Comparison of ENCODE assay signal across 2 cellular contexts in genomic region chr1:11725616-11726015, GRCh38.
TF ChIP-seq lines count a peak whose summit lies in the region.

No MANE protein-coding gene starts in this region.

TF ChIP-seq in WTC11, 78 proteins besides CTCF, POLR2A, EP300 and RAD21:
- TF ChIP-seq RORB (CRISPR knock-in tag; IDR thresholded peaks at IDR 0.05) = no peak
- no peak for TF ChIP-seq CDX4 (CRISPR knock-in tag; IDR thresholded peaks at IDR 0.05; ENCODE audit: borderline replicate concordance)
- TF ChIP-seq NR1H2 (CRISPR knock-in tag; IDR thresholded peaks at IDR 0.05) = no peak
- TF ChIP-seq ZMAT4 (CRISPR knock-in tag; IDR thresholded peaks at IDR 0.05) = no peak
- no peak for TF ChIP-seq TCF7 (CRISPR knock-in tag; IDR thresholded peaks at IDR 0.05; ENCODE audit: low read depth)
- no peak for TF ChIP-seq GTF2I (CRISPR knock-in tag; conservative IDR thresholded peaks at IDR 0.05)
- TF ChIP-seq NR2C2 (CRISPR knock-in tag; IDR thresholded peaks at IDR 0.05) = no peak
- TF ChIP-seq ZNF512 (CRISPR knock-in tag; IDR thresholded peaks at IDR 0.05; ENCODE audit: borderline replicate concordance) = no peak
- TF ChIP-seq TEAD1 (CRISPR knock-in tag; IDR thresholded peaks at IDR 0.05) = no peak
- TF ChIP-seq SOX15 (CRISPR knock-in tag; IDR thresholded peaks at IDR 0.05) = no peak
- TF ChIP-seq CREB1 (CRISPR knock-in tag; IDR thresholded peaks at IDR 0.05) = no peak

TF ChIP-seq in HepG2, 621 proteins besides CTCF, POLR2A, EP300 and RAD21:
- TF ChIP-seq ZNF792 (CRISPR knock-in tag; IDR thresholded peaks at IDR 0.05) (no peak), ZNF737 (CRISPR knock-in tag; IDR thresholded peaks at IDR 0.05; ENCODE audit: borderline replicate concordance) (no peak), PRDM15 (CRISPR knock-in tag; IDR thresholded peaks at IDR 0.05) (no peak), ZFAT (CRISPR knock-in tag; conservative IDR thresholded peaks at IDR 0.05) (no peak), NR2F6 (IDR thresholded peaks at IDR 0.05) (no peak), NR2F6 (CRISPR knock-in tag; IDR thresholded peaks at IDR 0.05) (no peak), SKI (IDR thresholded peaks at IDR 0.05; ENCODE audit: partially characterized antibody) (no peak), ZNF143 (CRISPR knock-in tag; IDR thresholded peaks at IDR 0.05) (no peak), HOXA7 (CRISPR knock-in tag; IDR thresholded peaks at IDR 0.05) (no peak), CENPBD1 (CRISPR knock-in tag; IDR thresholded peaks at IDR 0.05; ENCODE audit: borderline replicate concordance, low read depth) (no peak), ZNF558 (CRISPR knock-in tag; IDR thresholded peaks at IDR 0.05; ENCODE audit: borderline replicate concordance) (no peak), MIER3 (CRISPR knock-in tag; IDR thresholded peaks at IDR 0.05; ENCODE audit: borderline replicate concordance) (no peak), DR1 (CRISPR knock-in tag; IDR thresholded peaks at IDR 0.05) (no peak), HOXA3 (CRISPR knock-in tag; IDR thresholded peaks at IDR 0.05) (no peak), ADNP (CRISPR knock-in tag; IDR thresholded peaks at IDR 0.05) (no peak), RARG (CRISPR knock-in tag; IDR thresholded peaks at IDR 0.05; ENCODE audit: low read depth) (no peak), HHEX (CRISPR knock-in tag; IDR thresholded peaks at IDR 0.05) (no peak), TMF1 (CRISPR knock-in tag; IDR thresholded peaks at IDR 0.05; ENCODE audit: low read depth) (no peak), ZNF501 (CRISPR knock-in tag; IDR thresholded peaks at IDR 0.05) (no peak), RXRB (CRISPR knock-in tag; IDR thresholded peaks at IDR 0.05; ENCODE audit: borderline replicate concordance) (no peak)
TF ChIP-seq in HepG2: peak in this region for 0.
